8 cellular contexts compared by ENCODE assay signal in genomic region chr1:27634982-27635362, GRCh38. TPM values are rescaled to one million over a fixed set of nuclear protein-coding genes. Genes with fewer than 3 reads are reported as not detected.
A peak's percentile ranks its signal among the peaks of the same experiment; 100 is the strongest.
DNase-seq lines count a peak whose midpoint lies in the region; ATAC-seq and TF ChIP-seq lines count a peak whose summit lies in the region.

FGR (minus strand) TSS chr1:27635185; CDS start chr1:27623916, 11,269 bp downstream.

- H3K4me2 ChIP-seq in smooth muscle cell, result peak within 1 kb of the TSS; percentile 89

- H3K27me3 ChIP-seq in HAP-1 (ENCODE audit: low read depth), result no peaks in the 10 kb centered on the region
- no peaks in the 10 kb centered on the region for H3K27me3 ChIP-seq in ascending aorta
- peaks cover 9% of the 10 kb centered on the region for H3K27me3 ChIP-seq in smooth muscle cell (ENCODE audit: low read depth)

- 74% methylated on average over 28 of the region's 28 CpGs for WGBS in smooth muscle cell (ENCODE audit: low lambda C conversion rate)

- H3K9me3 ChIP-seq in HAP-1, result no peaks in the 10 kb centered on the region
- no peaks in the 10 kb centered on the region for H3K9me3 ChIP-seq in ascending aorta
- no peaks in the 10 kb centered on the region for H3K9me3 ChIP-seq in iPS-18c (ENCODE audit: control insufficient read depth, insufficient read depth, low read length)
- H3K9me3 ChIP-seq in smooth muscle cell (replicated peaks; ENCODE audit: low read depth), result no peaks in the 10 kb centered on the region

- peak within 1 kb of the TSS; percentile 43 to 50 for H3K27ac ChIP-seq in ascending aorta
- H3K27ac ChIP-seq in smooth muscle cell (ENCODE audit: low read depth), result no peak within 1 kb of the TSS

- peaks cover 5% of the 10 kb centered on the region for H3F3A ChIP-seq in smooth muscle cell (ENCODE audit: low read depth)

- H3K79me2 ChIP-seq in smooth muscle cell (ENCODE audit: low read depth), result no peaks in the 10 kb centered on the region

- H3K4me3 ChIP-seq in HAP-1 (peak within 1 kb of the TSS; percentile 4), ascending aorta (peak within 1 kb of the TSS; percentile 40 to 59), iPS-18c (ENCODE audit: insufficient read depth, low read depth, low read length) (peak within 1 kb of the TSS; percentile 52), smooth muscle cell (peak within 1 kb of the TSS; percentile 48)

- H4K20me1 ChIP-seq in smooth muscle cell (ENCODE audit: low read depth), result no peaks in the 10 kb centered on the region

- TF ChIP-seq CTCF in ascending aorta (IDR thresholded peaks at IDR 0.05) (no peak), smooth muscle cell (IDR thresholded peaks at IDR 0.05; ENCODE audit: borderline replicate concordance, insufficient read depth, poor library complexity, severe bottlenecking) (no peak)

- H3K36me3 ChIP-seq in HAP-1 (replicated peaks), result no peaks in the 10 kb centered on the region
- no peaks in the 10 kb centered on the region for H3K36me3 ChIP-seq in ascending aorta
- H3K36me3 ChIP-seq in smooth muscle cell (ENCODE audit: low read depth), result no peaks in the 10 kb centered on the region

- no peak for ATAC-seq in HG03432 (IDR thresholded peaks at IDR 0.05; ENCODE audit: unreplicated experiment)

- peak within 1 kb of the TSS; percentile 85 for H2AFZ ChIP-seq in smooth muscle cell (ENCODE audit: low read depth)

- intact Hi-C loops in ascending aorta (cut with DNase I), result no loop called here

- H3K4me1 ChIP-seq in HAP-1, result no peaks in the 10 kb centered on the region
- H3K4me1 ChIP-seq in ascending aorta, result peaks cover 0 to 3% of the 10 kb centered on the region in 2 donors
- H3K4me1 ChIP-seq in smooth muscle cell (ENCODE audit: low read depth), result no peaks in the 10 kb centered on the region

- DNase-seq in HAP-1 (ENCODE audit: low spot score in 2 of 2), result no peak
- DNase-seq in ascending aorta (ENCODE audit: low spot score in 2 of 2), result no peak
- DNase-seq in smooth muscle cell (lab: John Stamatoyannopoulos, UW; ENCODE audit: unreplicated experiment), result no peak
- no peak for DNase-seq in germinal center (ENCODE audit: low spot score)
- DNase-seq in SW480 (ENCODE audit: low spot score), result no peak
- no peak for DNase-seq in NCI-H774 (lab: John Stamatoyannopoulos, UW)

- in situ Hi-C loops in HAP-1 (cut with MboI; ENCODE audit: low sequenced_read_pairs), result no loop called here

- H3K9ac ChIP-seq in smooth muscle cell (ENCODE audit: low read depth), result peak within 1 kb of the TSS; percentile 57

RNA-seq across cellular contexts. Expression of gene FGR, which starts in this region (rescaled TPM):
- total RNA-seq in ascending aorta (10.4 TPM), smooth muscle cell (1.3 TPM in 1 of 2 replicates, not detected in the other)
- polyA plus RNA-seq in smooth muscle cell, result 0.10 and 0.65 TPM in 2 replicates
